In genomic region chr10:106802949-106803348, GRCh38 we compare ENCODE assay signal across 7 cellular contexts.
"Had no signal": no experiment of that assay in that cellular context is flagged by ENCODE, and none has a peak within 500 bp of the region (broad histone marks: within the 10 kb centered on the region; RNA-seq: fewer than 3 reads in every experiment).

No MANE protein-coding gene starts in this region.

- H3K4me2 ChIP-seq: KMS-11 had no signal

- H3K27ac ChIP-seq: HL-60, KMS-11 had no signal

- DNase-seq: IMR-90, KBM-7, KG1 had no signal

- FAIRE-seq: HTR-8/SVneo, K562 had no signal

- H3K9ac ChIP-seq: KMS-11 had no signal

- H3K4me3 ChIP-seq: K562 had no signal

- ATAC-seq: K562 had no signal
